ENCODE assay signal across 8 cellular contexts in genomic region chr1:19469004-19469403, GRCh38. TPM values are rescaled to one million over a fixed set of nuclear protein-coding genes. Genes with fewer than 3 reads are reported as not detected.
DNase-seq lines count a peak whose midpoint lies in the region; ATAC-seq and TF ChIP-seq lines count a peak whose summit lies in the region.

No MANE protein-coding gene starts in this region.

- POLR2A ChIA-PET in naive thymus-derived CD4-positive, alpha-beta T cell (lab: Charles Lee): interaction anchor here (0.6 to 21.6 kb wide), 10 partner anchors 8 to 129 kb away, joined by 3 to 492 read pairs (median 6); partner anchors contain the start of gene CAPZB

- H3K27ac Mint-ChIP-seq in stimulated activated naive CD8-positive, alpha-beta T cell treated with anti-CD3 and anti-CD28 coated beads, Interleukin-15, Interleukin-2, amounts not matched to agents 100 ng/mL and 50 ng/mL, for 24 hours: peak overlapping the region; percentile 93
- peak overlapping the region; percentile 87 to 97 (median 94) for H3K27ac Mint-ChIP-seq in naive thymus-derived CD4-positive, alpha-beta T cell

- 80 to 82% methylated on average over 7 of the region's 7 CpGs for WGBS in body of pancreas, 2 donors

- no peaks in the 10 kb centered on the region for H3K9me3 ChIP-seq in body of pancreas
- no peaks in the 10 kb centered on the region for H3K9me3 ChIP-seq in naive thymus-derived CD4-positive, alpha-beta T cell (ENCODE audit: control insufficient read depth in 2 of 3, low read length in 3 of 3)

- intact Hi-C loops in body of pancreas (cut with DNase I): no loop called here
- intact Hi-C loops in naive thymus-derived CD4-positive, alpha-beta T cell (cut with micrococcal nuclease): loop anchor here in 1 of 2 donors (1.0 kb wide), 2 partner anchors 8 to 14 kb away; no protein-coding TSS in a partner anchor

- H3K27me3 ChIP-seq in body of pancreas: no peaks in the 10 kb centered on the region
- H3K27me3 ChIP-seq in naive thymus-derived CD4-positive, alpha-beta T cell (ENCODE audit: control insufficient read depth in 2 of 2, insufficient read depth in 2 of 2, low read length in 2 of 2): no peaks in the 10 kb centered on the region

- CTCF ChIA-PET in naive thymus-derived CD4-positive, alpha-beta T cell (lab: Charles Lee): interaction anchor here (1.0 to 1.3 kb wide), 6 partner anchors 14 to 113 kb away, joined by 3 to 11 read pairs (median 3); no protein-coding TSS in a partner anchor

- no peak for TF ChIP-seq POLR2A in body of pancreas (IDR thresholded peaks at IDR 0.05)

- no peak for ATAC-seq in stimulated activated naive CD8-positive, alpha-beta T cell treated with anti-CD3 and anti-CD28 coated beads, Interleukin-15, Interleukin-2, amounts not matched to agents 100 U/mL and 50 U/mL, for 24 hours
- no peak for ATAC-seq in body of pancreas
- ATAC-seq in naive thymus-derived CD4-positive, alpha-beta T cell: no peak
- no peak for ATAC-seq in HG02571 (IDR thresholded peaks at IDR 0.05; ENCODE audit: unreplicated experiment)
- ATAC-seq in GM19455 (IDR thresholded peaks at IDR 0.05; ENCODE audit: unreplicated experiment): no peak

- H3K27ac ChIP-seq in body of pancreas: peak overlapping the region in 3 of 4 donors; percentile 3 to 56 (median 33)
- peak overlapping the region; percentile 73 for H3K27ac ChIP-seq in naive thymus-derived CD4-positive, alpha-beta T cell (ENCODE audit: low read depth, low read length)

- no peaks in the 10 kb centered on the region for H3K27me3 Mint-ChIP-seq in stimulated activated naive CD8-positive, alpha-beta T cell treated with anti-CD3 and anti-CD28 coated beads, Interleukin-15, Interleukin-2, amounts not matched to agents 100 ng/mL and 50 ng/mL, for 24 hours
- H3K27me3 Mint-ChIP-seq in naive thymus-derived CD4-positive, alpha-beta T cell: no peaks in the 10 kb centered on the region

- peaks cover 97% of the 10 kb centered on the region for H3K4me1 Mint-ChIP-seq in stimulated activated naive CD8-positive, alpha-beta T cell treated with anti-CD3 and anti-CD28 coated beads, Interleukin-15, Interleukin-2, amounts not matched to agents 100 ng/mL and 50 ng/mL, for 24 hours (ENCODE audit: low read depth)
- H3K4me1 Mint-ChIP-seq in naive thymus-derived CD4-positive, alpha-beta T cell: peaks cover 51 to 99% (median 93%) of the 10 kb centered on the region in 7 donors

- DNase-seq in stimulated activated naive CD8-positive, alpha-beta T cell treated with anti-CD3 and anti-CD28 coated beads, Interleukin-15, Interleukin-2, amounts not matched to agents 100 U/mL and 50 U/mL, for 24 hours: no peak
- no peak for DNase-seq in body of pancreas
- no peak for DNase-seq in naive thymus-derived CD4-positive, alpha-beta T cell
- no peak for DNase-seq in mesenteric fat pad (ENCODE audit: low spot score)
- DNase-seq in NCI-H1092 treated with DMSO at 0.1 percent for 48 hours (lab: John Stamatoyannopoulos, UW): no peak

- H3K4me3 Mint-ChIP-seq in stimulated activated naive CD8-positive, alpha-beta T cell treated with anti-CD3 and anti-CD28 coated beads, Interleukin-15, Interleukin-2, amounts not matched to agents 100 ng/mL and 50 ng/mL, for 24 hours: peak overlapping the region; percentile 66
- peak overlapping the region; percentile 67 to 84 (median 80) for H3K4me3 Mint-ChIP-seq in naive thymus-derived CD4-positive, alpha-beta T cell

- no peaks in the 10 kb centered on the region for H3K36me3 ChIP-seq in body of pancreas (replicated peaks in 1 of 2; ENCODE audit: insufficient read depth in 1 of 2, low read depth in 2 of 2)
- H3K36me3 ChIP-seq in naive thymus-derived CD4-positive, alpha-beta T cell (ENCODE audit: control insufficient read depth in 2 of 3, insufficient read depth in 3 of 3, low read length in 3 of 3): peaks cover 0 to 12% (median 3%) of the 10 kb centered on the region in 3 experiments

- peaks cover 43% of the 10 kb centered on the region for H3K4me1 ChIP-seq in body of pancreas
- H3K4me1 ChIP-seq in naive thymus-derived CD4-positive, alpha-beta T cell (ENCODE audit: control insufficient read depth in 2 of 2, insufficient read depth in 2 of 2, low read length in 2 of 2): peaks cover 79 to 87% of the 10 kb centered on the region in 2 donors

- H3K4me3 ChIP-seq in body of pancreas: no peak overlapping the region
- peak overlapping the region; percentile 32 for H3K4me3 ChIP-seq in naive thymus-derived CD4-positive, alpha-beta T cell (ENCODE audit: low read length)

- no peak for TF ChIP-seq CTCF in body of pancreas (IDR thresholded peaks at IDR 0.05)

- H3K9me3 Mint-ChIP-seq in stimulated activated naive CD8-positive, alpha-beta T cell treated with anti-CD3 and anti-CD28 coated beads, Interleukin-15, Interleukin-2, amounts not matched to agents 100 ng/mL and 50 ng/mL, for 24 hours: no peaks in the 10 kb centered on the region
- H3K9me3 Mint-ChIP-seq in naive thymus-derived CD4-positive, alpha-beta T cell: peaks cover 0 to 2% (median 0%) of the 10 kb centered on the region in 11 donors

- H3K36me3 Mint-ChIP-seq in stimulated activated naive CD8-positive, alpha-beta T cell treated with anti-CD3 and anti-CD28 coated beads, Interleukin-15, Interleukin-2, amounts not matched to agents 100 ng/mL and 50 ng/mL, for 24 hours (ENCODE audit: low read depth): peaks cover 49% of the 10 kb centered on the region
- H3K36me3 Mint-ChIP-seq in naive thymus-derived CD4-positive, alpha-beta T cell: peaks cover 0 to 32% (median 17%) of the 10 kb centered on the region in 5 donors

RNA-seq across cellular contexts. Expression of gene CAPZB, which starts 16.3 kb away (rescaled TPM):
- total RNA-seq in body of pancreas (10 to 100 TPM; 35.5 to 54.1 TPM), mesenteric fat pad (260 TPM)
- total RNA-seq in naive thymus-derived CD4-positive, alpha-beta T cell: 100 to 1,000 TPM; 216 to 519 (median 264) TPM
- polyA plus RNA-seq in naive thymus-derived CD4-positive, alpha-beta T cell: 100 to 1,000 TPM; 522 to 559 TPM
